16 cellular contexts compared by ENCODE assay signal in genomic region chr18:22550366-22550765, GRCh38.
"Had no signal": no experiment of that assay in that cellular context is flagged by ENCODE, and none has a peak within 500 bp of the region (broad histone marks: within the 10 kb centered on the region; RNA-seq: fewer than 3 reads in every experiment).

No MANE protein-coding gene starts in this region.

- H3K27me3 ChIP-seq: ascending aorta, cardiac muscle cell, esophagus muscularis mucosa, ovary, transverse colon, vagina had no signal

- DNase-seq: activated CD4-positive, alpha-beta T cell treated with anti-CD3 and anti-CD28 coated beads for 1 hour; activated CD4-positive, alpha-beta T cell treated with anti-CD3 and anti-CD28 coated beads, Interleukin-2, amount 50 U/mL, for 4 hours; activated naive CD4-positive, alpha-beta T cell treated with Interleukin-2 at 50 U/mL for 16 hours; activated T-cell treated with anti-CD3 and anti-CD28 coated beads for 4 hours; glutamatergic neuron; lower lobe of right lung; midbrain; ovary; stimulated activated CD4-positive, alpha-beta T cell treated with anti-CD3 and anti-CD28 coated beads, Interleukin-4, amount 100 ng/mL, for 1 hour; stimulated activated naive CD4-positive, alpha-beta T cell treated with Interleukin-2 at 50 U/mL for 16 hours; transverse colon had no signal

- H3K4me1 ChIP-seq: lower lobe of right lung, transverse colon had no signal

- H3K27ac ChIP-seq: cardiac muscle cell, esophagus muscularis mucosa, lower lobe of right lung, transverse colon, vagina, VCaP had no signal

- ATAC-seq: lower lobe of right lung had no signal

- H3K4me3 ChIP-seq: ascending aorta, cardiac muscle cell, esophagus muscularis mucosa, lower lobe of right lung, ovary, transverse colon, vagina had no signal

- H3K36me3 ChIP-seq: ascending aorta, cardiac muscle cell, esophagus muscularis mucosa, lower lobe of right lung, ovary, transverse colon, vagina had no signal

- H3K9me3 ChIP-seq: ascending aorta, esophagus muscularis mucosa, lower lobe of right lung, ovary, transverse colon, vagina had no signal
